2 cellular contexts compared by ENCODE assay signal in genomic region chr1:234950598-234950997, GRCh38.
TF ChIP-seq lines count a peak whose summit lies in the region.

No MANE protein-coding gene starts in this region.

TF ChIP-seq in HepG2, 621 proteins besides CTCF, POLR2A, EP300 and RAD21 (continued from another document):
- TF ChIP-seq MAFK (conservative IDR thresholded peaks at IDR 0.05 in 1 of 2, IDR thresholded peaks at IDR 0.05 in 1 of 2; ENCODE audit: low read length in 2 of 2), result peak; percentile 67 to 81; a peak in 3 of 4 replicates

TF ChIP-seq in K562, 482 proteins besides CTCF, POLR2A, EP300 and RAD21 (continued from another document):
- peak; percentile 82 for TF ChIP-seq MAFG (tag; conservative IDR thresholded peaks at IDR 0.05)
TF ChIP-seq in K562: peak in this region for 6.
